ENCODE assay signal across 8 cellular contexts in genomic region chr1:3858231-3858981, GRCh38. TPM values are rescaled to one million over a fixed set of nuclear protein-coding genes. Genes with fewer than 3 reads are reported as not detected.
DNase-seq lines count a peak whose midpoint lies in the region; ATAC-seq, FAIRE-seq and TF ChIP-seq lines count a peak whose summit lies in the region.

No MANE protein-coding gene starts in this region.

- no peak overlapping the region for H3K27ac ChIP-seq in KMS-11

- H3K27me3 ChIP-seq in KMS-11 (ENCODE audit: insufficient read depth, low read depth) = no peaks in the 10 kb centered on the region

- FAIRE-seq in H54 (lab: Jason Lieb, UNC) (no peak), GM12892 (lab: Jason Lieb, UNC) (no peak)

- peaks cover 31% of the 10 kb centered on the region for H3K79me2 ChIP-seq in KMS-11 (ENCODE audit: insufficient read depth, low read depth)

- peaks cover 26% of the 10 kb centered on the region for H3K4me1 Mint-ChIP-seq in activated naive CD8-positive, alpha-beta T cell treated with anti-CD3 and anti-CD28 coated beads, Interleukin-2, amount 10 ng/mL, durations not matched to agents 7 days and 5 days

- H4K20me1 ChIP-seq in KMS-11 (ENCODE audit: insufficient read depth) = peaks cover 5% of the 10 kb centered on the region; the same call in 1 of the 2 replicates

- peak overlapping the region; percentile 54; the same call in 1 of the 2 replicates for H3K9ac ChIP-seq in KMS-11

- TF ChIP-seq POLR2A in H54 (IDR thresholded peaks at IDR 0.05; ENCODE audit: low read depth, low read length) = no peak
- TF ChIP-seq POLR2A in GM12892 (IDR thresholded peaks at IDR 0.05; ENCODE audit: low read depth, low read length) = no peak

- peak overlapping the region; percentile 98 for H3K4me3 Mint-ChIP-seq in activated naive CD8-positive, alpha-beta T cell treated with anti-CD3 and anti-CD28 coated beads, Interleukin-2, amount 10 ng/mL, durations not matched to agents 7 days and 5 days

- TF ChIP-seq CTCF in KMS-11 (conservative IDR thresholded peaks at IDR 0.05; ENCODE audit: low read depth, low read length) (no peak), retinal pigment epithelial cell (conservative IDR thresholded peaks at IDR 0.05; ENCODE audit: low read depth, low read length) (peak; percentile 39)

- H3K4me3 ChIP-seq in KMS-11 (IDR thresholded peaks at IDR 0.05; ENCODE audit: insufficient read depth, low read depth, low read length) (peak overlapping the region; percentile 52), retinal pigment epithelial cell (ENCODE audit: low read length) (peak overlapping the region; percentile 84)

- POLR2A ChIA-PET in activated naive CD8-positive, alpha-beta T cell treated with anti-CD3 and anti-CD28 coated beads, Interleukin-2, amount 10 ng/mL, durations not matched to agents 7 days and 5 days (lab: Charles Lee) = interaction anchor here (1.3 to 5.5 kb wide), 3 partner anchors 43 to 62 kb away, joined by 4 to 64 read pairs (median 7); partner anchors contain the start of genes C1orf174 and LRRC47

- H2AFZ ChIP-seq in KMS-11 (ENCODE audit: low read depth) = peak overlapping the region; percentile 94; the same call in 1 of the 2 replicates

- no peak for ATAC-seq in activated naive CD8-positive, alpha-beta T cell treated with anti-CD3 and anti-CD28 coated beads, Interleukin-2, amount 10 ng/mL, durations not matched to agents 7 days and 5 days (ENCODE audit: low read depth)
- ATAC-seq in HG03521 (IDR thresholded peaks at IDR 0.05; ENCODE audit: unreplicated experiment) = no peak

- peaks cover 15% of the 10 kb centered on the region for H3K4me1 ChIP-seq in KMS-11 (ENCODE audit: low read depth, poor library complexity, severe bottlenecking)

- peak; percentile 75 for DNase-seq in DMS79 treated with DMSO at 0.1 percent for 48 hours (lab: John Stamatoyannopoulos, UW)
- no peak for DNase-seq in activated naive CD8-positive, alpha-beta T cell treated with anti-CD3 and anti-CD28 coated beads, Interleukin-2, amount 10 ng/mL, durations not matched to agents 7 days and 5 days
- DNase-seq in hippocampal formation (lab: John Stamatoyannopoulos, UW) = peak; percentile 18 to 56
- DNase-seq in retinal pigment epithelial cell (ENCODE audit: low read depth) = no peak
- no peak for DNase-seq in H54 (ENCODE audit: insufficient read length, low spot score)
- DNase-seq in GM12892 (ENCODE audit: insufficient read length) = no peak

- peak overlapping the region; percentile 65 for H3K27ac Mint-ChIP-seq in activated naive CD8-positive, alpha-beta T cell treated with anti-CD3 and anti-CD28 coated beads, Interleukin-2, amount 10 ng/mL, durations not matched to agents 7 days and 5 days

- H3K4me2 ChIP-seq in KMS-11 = peak overlapping the region; percentile 92

- H3K9me3 Mint-ChIP-seq in activated naive CD8-positive, alpha-beta T cell treated with anti-CD3 and anti-CD28 coated beads, Interleukin-2, amount 10 ng/mL, durations not matched to agents 7 days and 5 days = no peaks in the 10 kb centered on the region

- no peaks in the 10 kb centered on the region for H3K36me3 Mint-ChIP-seq in activated naive CD8-positive, alpha-beta T cell treated with anti-CD3 and anti-CD28 coated beads, Interleukin-2, amount 10 ng/mL, durations not matched to agents 7 days and 5 days

- H3K27me3 Mint-ChIP-seq in activated naive CD8-positive, alpha-beta T cell treated with anti-CD3 and anti-CD28 coated beads, Interleukin-2, amount 10 ng/mL, durations not matched to agents 7 days and 5 days = no peaks in the 10 kb centered on the region

- H3K36me3 ChIP-seq in KMS-11 (ENCODE audit: insufficient read depth) = no peaks in the 10 kb centered on the region

RNA-seq across cellular contexts. Expression of gene DFFB, which starts 1.1 kb away (rescaled TPM):
- total RNA-seq in activated naive CD8-positive, alpha-beta T cell treated with anti-CD3 and anti-CD28 coated beads, Interleukin-2, amount 10 ng/mL, durations not matched to agents 7 days and 5 days = 10 to 100 TPM; 14.3 to 15.8 TPM
- 7.1 TPM for polyA plus RNA-seq in GM12892 (2012; ENCODE audit: missing spikeins)

RNA-seq across cellular contexts. Expression of gene CEP104, which starts 1.4 kb away (rescaled TPM):
- 10 to 100 TPM; 44.6 to 46.9 TPM for total RNA-seq in activated naive CD8-positive, alpha-beta T cell treated with anti-CD3 and anti-CD28 coated beads, Interleukin-2, amount 10 ng/mL, durations not matched to agents 7 days and 5 days
- 12.5 TPM for polyA plus RNA-seq in GM12892 (2012; ENCODE audit: missing spikeins)

RNA-seq across cellular contexts. Expression of gene C1orf174, which starts 41.7 kb away (rescaled TPM):
- total RNA-seq in activated naive CD8-positive, alpha-beta T cell treated with anti-CD3 and anti-CD28 coated beads, Interleukin-2, amount 10 ng/mL, durations not matched to agents 7 days and 5 days = 10 to 100 TPM; 31.1 to 34.4 TPM
- polyA plus RNA-seq in GM12892 (2012; ENCODE audit: missing spikeins) = 31.6 TPM

Comparison
In these comparisons a context has a peak if more than half of its experiments do, and no peak if none do; other contexts are left out.
1. DNase-seq: peak in DMS79 treated with DMSO at 0.1 percent for 48 hours (single experiment) and hippocampal formation (2 of 2); none in activated naive CD8-positive, alpha-beta T cell treated with anti-CD3 and anti-CD28 coated beads, Interleukin-2, amount 10 ng/mL, durations not matched to agents 7 days and 5 days (single experiment), retinal pigment epithelial cell (single experiment), H54 (single experiment) and GM12892 (single experiment).